Comparison of ENCODE assay signal across 23 cellular contexts in the genomic region with DNA sequence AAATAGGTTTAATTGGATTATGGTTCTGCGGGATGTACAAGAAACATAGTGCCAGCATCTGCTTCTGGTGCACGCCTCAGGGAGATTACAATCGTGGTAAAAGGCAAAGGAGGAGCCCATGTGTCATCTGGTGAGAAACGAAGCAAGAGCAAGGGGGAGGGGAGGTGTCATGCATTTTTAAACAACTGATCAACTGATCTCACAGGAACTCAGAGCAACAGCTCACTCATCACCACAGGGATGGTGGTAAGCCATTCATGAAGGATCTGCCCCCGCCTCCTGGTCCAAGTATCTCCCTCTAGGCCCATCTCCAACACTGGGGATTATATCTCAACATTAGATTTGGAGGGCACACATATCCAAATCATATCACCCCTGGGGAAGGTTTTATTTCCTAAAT. TPM values are rescaled to one million over a fixed set of nuclear protein-coding genes. Genes with fewer than 3 reads are reported as not detected.
DNase-seq lines count a peak whose midpoint lies in the region.
"Had no signal": no experiment of that assay in that cellular context is flagged by ENCODE, and none has a peak within 500 bp of the region (broad histone marks: within the 10 kb centered on the region; RNA-seq: fewer than 3 reads in every experiment).

No MANE protein-coding gene starts in this region.

- DNase-seq in ELF-1 (ENCODE audit: low read depth, low spot score), result peak; percentile 50
- peak; percentile 6 for DNase-seq in LHCN-M2 (ENCODE audit: low read depth)
- DNase-seq in amniotic epithelial cell (ENCODE audit: low read depth), result peak; percentile 21
- peak; percentile 20 for DNase-seq in iPS-NIHi7 (ENCODE audit: extremely low spot score)
- DNase-seq in stimulated activated naive CD4-positive, alpha-beta T cell treated with Interleukin-2 at 50 U/mL for 16 hours (lab: John Stamatoyannopoulos, UW), result no peak
- DNase-seq in stimulated activated naive CD4-positive, alpha-beta T cell (lab: John Stamatoyannopoulos, UW), result no peak
- DNase-seq in NCI-H748 treated with DMSO at 0.1 percent for 48 hours (lab: John Stamatoyannopoulos, UW), result no peak
- no peak for DNase-seq in activated effector memory CD4-positive, alpha-beta T cell treated with anti-CD3 and anti-CD28 coated beads, Interleukin-2, amount 50 U/mL, for 16 hours
- DNase-seq: anterior cingulate cortex; CD4-positive, alpha-beta memory T cell; effector memory CD8-positive, alpha-beta T cell; EL; heart left ventricle; left cardiac atrium; NCI-H1092; NCI-H510A treated with DMSO at 0.1 percent for 48 hours; NK-92 treated with Interleukin-12 subunit alpha and Interleukin-12 subunit beta, amount 100 ng/mL, for 24 hours; PC-9; Right ventricle myocardium superior; stimulated activated CD4-positive, alpha-beta T cell treated with anti-CD3 and anti-CD28 coated beads, Interleukin-4, amount 100 ng/mL, for 4 hours; T-helper 17 cell had no signal

RNA-seq across cellular contexts. Expression of a gene that starts 42.1 kb away (rescaled TPM):
- 6.5 and 7.9 TPM in 2 replicates for total RNA-seq in LHCN-M2 (2014; rRNA removed)
- 5.0 TPM for polyA plus RNA-seq in LHCN-M2 (2012)
- total RNA-seq: activated T-helper 2 cell treated with anti-CD3 and anti-CD28 coated beads, Interferon-gamma antibody, Interleukin-2, Interleukin-4, amounts not matched to agents 10 μg/mL and 5 μg/mL and 100 μg/mL, durations not matched to agents 14 hours and 24 hours and 36 hours; K562; PC-9 had no signal
- polyA plus RNA-seq: CD4-positive, alpha-beta memory T cell; K562 had no signal

Comparison
In these comparisons a context has a peak if more than half of its experiments do, and no peak if none do; other contexts are left out.
1. DNase-seq: peak in ELF-1 (single experiment), LHCN-M2 (single experiment), amniotic epithelial cell (single experiment) and iPS-NIHi7 (single experiment); none in stimulated activated naive CD4-positive, alpha-beta T cell treated with Interleukin-2 at 50 U/mL for 16 hours (single experiment), stimulated activated naive CD4-positive, alpha-beta T cell (0 of 6), NCI-H748 treated with DMSO at 0.1 percent for 48 hours (single experiment) and activated effector memory CD4-positive, alpha-beta T cell treated with anti-CD3 and anti-CD28 coated beads, Interleukin-2, amount 50 U/mL, for 16 hours (single experiment).